Comparison of ENCODE assay signal across 8 cellular contexts in genomic region chr11:117327567-117328413, GRCh38.
DNase-seq lines count a peak whose midpoint lies in the region; ATAC-seq and TF ChIP-seq lines count a peak whose summit lies in the region.

Gene CEP164 (plus strand): TSS chr11:117327854. CDS start chr11:117338587, 10,733 bp downstream.

- H3K4me3 ChIP-seq in OCI-LY3 (ENCODE audit: low read length): peak within 1 kb of the TSS; percentile 80

- peak within 1 kb of the TSS; percentile 40; the same call in 1 of the 2 replicates for H2AFZ ChIP-seq in OCI-LY3 (ENCODE audit: low read depth, low read length)

- peak; percentile 95 for DNase-seq in D341Med (ENCODE audit: low spot score)
- DNase-seq in HuH-7 (ENCODE audit: low spot score): peak; percentile 95
- DNase-seq in activated CD8-positive, alpha-beta memory T cell treated with anti-CD3 and anti-CD28 coated beads, Interleukin-2, amount 50 U/mL, for 48 hours: peak; percentile 93
- peak; percentile 98 for DNase-seq in epidermal melanocyte (ENCODE audit: insufficient read length, low spot score)
- DNase-seq in middle frontal gyrus (ENCODE audit: extremely low spot score, low spot score): peak; percentile 96
- peak; percentile 85 to 91 for DNase-seq in stimulated activated CD8-positive, alpha-beta memory T cell treated with anti-CD3 and anti-CD28 coated beads, Interleukin-2, amount 100 ng/mL, for 48 hours (ENCODE audit: low read depth in 2 of 2)

- H3K36me3 ChIP-seq in OCI-LY3 (replicated peaks; ENCODE audit: low read depth, low read length): no peaks in the 10 kb centered on the region

- no peaks in the 10 kb centered on the region for H3K9me3 ChIP-seq in OCI-LY3 (ENCODE audit: insufficient read depth, low read length)

- peak within 1 kb of the TSS; percentile 90 for H3K4me2 ChIP-seq in OCI-LY3 (ENCODE audit: low read length)

- H3K27me3 ChIP-seq in OCI-LY3 (ENCODE audit: low read depth, low read length): peaks cover 4% of the 10 kb centered on the region; the same call in 1 of the 2 replicates

- H3K4me1 ChIP-seq in OCI-LY3 (ENCODE audit: low read length): peaks cover 11% of the 10 kb centered on the region

- H3K9ac ChIP-seq in OCI-LY3 (ENCODE audit: low read length): peak within 1 kb of the TSS; percentile 77

- peaks cover 9% of the 10 kb centered on the region; the same call in 1 of the 2 replicates for H3K79me2 ChIP-seq in OCI-LY3 (ENCODE audit: low read length)

- peak; percentile 93 for ATAC-seq in GM21515 (IDR thresholded peaks at IDR 0.05; ENCODE audit: unreplicated experiment)

- peak within 1 kb of the TSS; percentile 78 for H3K27ac ChIP-seq in OCI-LY3 (ENCODE audit: low read length)

- H4K20me1 ChIP-seq in OCI-LY3 (ENCODE audit: insufficient read depth, low read length): no peaks in the 10 kb centered on the region

- no peak for TF ChIP-seq CTCF in OCI-LY3 (IDR thresholded peaks at IDR 0.05; ENCODE audit: low read depth, low read length)

Comparison
In these comparisons a context has a peak if more than half of its experiments do, and no peak if none do; other contexts are left out.
1. Peak in every context shown above with its lines: DNase-seq, ATAC-seq, H3K4me3 ChIP-seq and H3K27ac ChIP-seq.